1 cellular context compared by ENCODE assay signal in the genomic region with DNA sequence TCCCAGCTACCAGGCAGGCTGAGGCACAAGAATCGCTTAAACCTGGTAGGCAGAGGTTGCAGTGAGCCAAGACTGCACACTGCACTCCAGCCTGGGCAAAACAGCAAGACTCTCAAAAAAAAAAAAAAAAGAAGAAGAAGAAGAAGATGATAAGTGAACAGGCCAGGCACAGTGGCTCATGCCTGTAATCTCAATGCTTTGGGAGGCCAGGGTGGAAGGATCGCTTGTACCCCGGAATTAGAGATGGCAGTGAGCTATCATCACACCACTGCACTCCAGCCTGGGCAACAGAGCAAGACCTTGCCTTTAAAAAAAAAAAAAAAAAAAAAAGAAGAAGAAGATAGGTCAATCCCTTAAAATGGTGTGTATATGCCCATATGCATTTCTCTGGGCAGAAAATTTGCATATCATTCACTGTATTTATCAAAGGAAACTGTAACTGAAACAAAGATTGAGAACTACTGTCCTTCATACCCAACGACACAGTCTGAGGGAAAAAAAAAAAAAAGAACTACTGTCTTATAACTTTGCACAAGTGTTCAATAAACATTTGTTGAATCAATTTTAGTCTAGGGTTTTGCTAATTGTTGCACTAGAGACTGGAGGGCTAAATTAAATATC.
TF ChIP-seq lines count a peak whose summit lies in the region.

No MANE protein-coding gene starts in this region.

TF ChIP-seq in endothelial cell of umbilical vein, 7 proteins besides CTCF, POLR2A, EP300 and RAD21:
- TF ChIP-seq POLR2AphosphoS5 (IDR thresholded peaks at IDR 0.05; ENCODE audit: insufficient read depth, low read depth, low read length) (no peak), JUN (IDR thresholded peaks at IDR 0.05; ENCODE audit: borderline replicate concordance, insufficient read depth, insufficient read length, low read depth) (no peak), EZH2 (IDR thresholded peaks at IDR 0.05; ENCODE audit: borderline replicate concordance, low read depth, low read length, severe bottlenecking) (no peak), FOS (IDR thresholded peaks at IDR 0.05; ENCODE audit: borderline replicate concordance, insufficient read depth, low read length) (no peak), GATA2 (IDR thresholded peaks at IDR 0.05; ENCODE audit: insufficient read depth, insufficient read length, low read depth, low read length) (no peak), MYC (IDR thresholded peaks at IDR 0.05; ENCODE audit: low read depth, low read length) (no peak)
- TF ChIP-seq, protein P1, sequence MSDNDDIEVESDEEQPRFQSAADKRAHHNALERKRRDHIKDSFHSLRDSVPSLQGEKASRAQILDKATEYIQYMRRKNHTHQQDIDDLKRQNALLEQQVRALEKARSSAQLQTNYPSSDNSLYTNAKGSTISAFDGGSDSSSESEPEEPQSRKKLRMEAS (IDR thresholded peaks at IDR 0.05; ENCODE audit: insufficient read depth, insufficient read length) = no peak
